In the genomic region with DNA sequence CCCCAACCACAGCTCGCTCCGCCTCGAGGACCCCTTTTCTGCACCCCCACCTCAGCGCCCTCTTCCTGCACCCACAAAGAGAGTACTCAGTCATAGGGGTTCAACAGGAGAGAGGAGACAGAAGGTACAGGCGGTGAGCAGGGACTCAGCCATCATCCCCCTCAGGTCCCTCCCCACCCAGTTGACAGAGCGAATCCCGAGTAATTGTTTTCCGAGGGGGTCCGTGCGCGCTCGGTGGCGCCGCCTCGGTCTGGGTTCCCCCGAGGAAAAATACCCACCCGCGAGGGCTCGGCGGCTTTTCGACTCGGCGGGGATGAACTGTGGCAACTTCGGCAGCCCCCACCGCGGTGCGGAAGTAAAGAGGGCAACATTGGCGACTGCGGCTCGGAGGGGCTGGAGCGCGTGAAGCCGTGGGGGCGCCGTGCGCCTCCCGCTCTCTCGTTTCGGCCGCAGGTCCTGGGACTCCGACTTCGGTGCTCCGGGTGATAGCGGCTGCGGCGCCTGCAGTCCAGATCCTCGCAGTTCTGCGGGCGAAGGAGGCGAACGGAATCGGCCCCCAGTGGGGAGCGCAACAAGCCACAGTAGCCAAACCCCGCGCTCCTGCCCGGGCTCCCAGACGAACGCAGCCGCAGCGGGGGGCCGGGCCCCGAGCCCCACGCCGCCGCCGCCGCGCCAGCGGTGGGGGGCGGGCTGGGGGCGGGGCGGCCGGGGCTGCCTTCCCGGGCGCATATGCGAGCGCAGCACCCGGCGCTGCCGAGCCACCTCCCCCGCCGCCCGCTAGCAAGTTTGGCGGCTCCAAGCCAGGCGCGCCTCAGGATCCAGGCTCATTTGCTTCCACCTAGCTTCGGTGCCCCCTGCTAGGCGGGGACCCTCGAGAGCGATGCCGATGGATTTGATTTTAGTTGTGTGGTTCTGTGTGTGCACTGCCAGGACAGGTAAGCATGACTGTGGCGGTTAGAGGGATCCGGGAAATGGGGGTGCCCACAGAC, we compare ENCODE assay signal across 10 cellular contexts. TPM values are rescaled to one million over a fixed set of nuclear protein-coding genes. Genes with fewer than 3 reads are reported as not detected.
DNase-seq lines count a peak whose midpoint lies in the region; ATAC-seq, FAIRE-seq and TF ChIP-seq lines count a peak whose summit lies in the region.
"Had no signal": no experiment of that assay in that cellular context is flagged by ENCODE, and none has a peak within 500 bp of the region (broad histone marks: within the 10 kb centered on the region; RNA-seq: fewer than 3 reads in every experiment).

A gene (plus strand): TSS at position 743 of the 989 bp plus-strand sequence.

- no peak for TF ChIP-seq POLR2A in suprapubic skin (IDR thresholded peaks at IDR 0.05)

- H3K9me3 ChIP-seq in SK-N-MC (ENCODE audit: low read depth, low read length) (no peaks in the 10 kb centered on the region), kidney (ENCODE audit: control insufficient read depth in 1 of 2, low read length in 2 of 2) (no peaks in the 10 kb centered on the region), suprapubic skin (no peaks in the 10 kb centered on the region)

- TF ChIP-seq CTCF in kidney (IDR thresholded peaks at IDR 0.05; ENCODE audit: borderline replicate concordance, extremely low read depth, insufficient read depth) (no peak), suprapubic skin (IDR thresholded peaks at IDR 0.05) (no peak)

- no peak for ATAC-seq in GM19397 (IDR thresholded peaks at IDR 0.05; ENCODE audit: unreplicated experiment)

- H3K27ac ChIP-seq in SK-N-MC = no peak within 1 kb of the TSS
- H3K27ac ChIP-seq in kidney (ENCODE audit: low read depth in 2 of 2, low read length in 2 of 2) = no peak within 1 kb of the TSS
- no peak within 1 kb of the TSS for H3K27ac ChIP-seq in suprapubic skin

- H3K36me3 ChIP-seq in SK-N-MC (ENCODE audit: insufficient read depth, low read length) (no peaks in the 10 kb centered on the region), kidney (ENCODE audit: control insufficient read depth in 1 of 2, insufficient read depth in 2 of 2, low read length in 2 of 2) (no peaks in the 10 kb centered on the region), suprapubic skin (no peaks in the 10 kb centered on the region)

- H3K36me3 Mint-ChIP-seq in immature natural killer cell = no peaks in the 10 kb centered on the region

- peaks cover 80% of the 10 kb centered on the region for H3K27me3 ChIP-seq in suprapubic skin

- FAIRE-seq in kidney (lab: Jason Lieb, UNC) = no peak

- H3K4me3 Mint-ChIP-seq in immature natural killer cell = peak within 1 kb of the TSS in 1 of 5 donors; percentile 12

- no peak within 1 kb of the TSS for H3K27ac Mint-ChIP-seq in immature natural killer cell

- H3K9me3 Mint-ChIP-seq in immature natural killer cell = peaks cover 0 to 7% (median 4%) of the 10 kb centered on the region in 6 donors

- TF ChIP-seq EP300 in suprapubic skin (IDR thresholded peaks at IDR 0.05) = no peak

- intact Hi-C loops in kidney (cut with DNase I) = no loop called here

- H3K4me1 ChIP-seq in kidney (ENCODE audit: control insufficient read depth in 1 of 2, insufficient read depth in 1 of 2, low read depth in 1 of 2, low read length in 2 of 2) (peaks cover 0 to 6% of the 10 kb centered on the region in 2 donors), suprapubic skin (peaks cover 16% of the 10 kb centered on the region)

- peaks cover 0 to 8% of the 10 kb centered on the region in 2 donors for H3K4me1 Mint-ChIP-seq in immature natural killer cell

- H3K9ac ChIP-seq in SK-N-MC (ENCODE audit: insufficient read length) (no peak within 1 kb of the TSS), kidney (ENCODE audit: low read length in 2 of 2) (peak within 1 kb of the TSS in 1 of 2 donors; percentile 53)

- H3K4me3 ChIP-seq in SK-N-MC (peak within 1 kb of the TSS; percentile 73), kidney (ENCODE audit: low read length in 2 of 2) (peak within 1 kb of the TSS; percentile 61 to 62), suprapubic skin (peak within 1 kb of the TSS; percentile 21)

- peaks cover 18 to 29% (median 19%) of the 10 kb centered on the region in 3 donors for H3K27me3 Mint-ChIP-seq in immature natural killer cell (ENCODE audit: low read depth in 3 of 3)

- DNase-seq in SKM-1 treated with dmso at 0.1 percent for 144 hours (lab: John Stamatoyannopoulos, UW; ENCODE audit: unreplicated experiment) = peak; percentile 3
- no peak for DNase-seq in SKM-1 (lab: John Stamatoyannopoulos, UW; ENCODE audit: unreplicated experiment)
- no peak for DNase-seq in SK-N-MC (ENCODE audit: low read depth, low spot score)
- peak; percentile 65 for DNase-seq in kidney
- DNase-seq in suprapubic skin (ENCODE audit: low spot score in 2 of 2) = no peak
- no peak for DNase-seq in immature natural killer cell
- no peak for DNase-seq in DMS114 treated with DMSO at 0.1 percent for 48 hours (lab: John Stamatoyannopoulos, UW; ENCODE audit: unreplicated experiment)
- DNase-seq: C1 segment of cervical spinal cord had no signal

- 5% methylated on average over 13 of the region's 93 CpGs for whole genome bisulfite sequencing in suprapubic skin

RNA-seq across cellular contexts. Expression of the gene that starts here (rescaled TPM):
- total RNA-seq in kidney (0.31 TPM), suprapubic skin (1 to 10 TPM in 1 of 4 donors, under 1 TPM in 1, not detected in 2; 0.18 to 3.9 TPM)
- polyA plus RNA-seq in kidney (ENCODE audit: insufficient read depth, low read depth, low replicate concordance) (14.8 TPM), immature natural killer cell (not detected)
- total RNA-seq: fibroblast of villous mesenchyme had no signal

Comparison
In these comparisons a context has a peak if more than half of its experiments do, and no peak if none do; other contexts are left out.
1. RNA of the gene that starts here (polyA plus RNA-seq): 14.8 TPM in kidney (single experiment); not detected in immature natural killer cell; every median in the first group is over 10 times any median in the second.
2. DNase-seq: peak in SKM-1 treated with dmso at 0.1 percent for 144 hours (single experiment) and kidney (single experiment); none in SKM-1 (single experiment), SK-N-MC (single experiment), suprapubic skin (0 of 2), immature natural killer cell (0 of 3) and DMS114 treated with DMSO at 0.1 percent for 48 hours (single experiment).
3. H3K4me3 ChIP-seq: peak in every context shown above with its lines; median percentile 73 in SK-N-MC; 62 in kidney; 21 in suprapubic skin.